Comparison of ENCODE assay signal across 1 cellular context in genomic region chr10:89861584-89862287, GRCh38.
TF ChIP-seq lines count a peak whose summit lies in the region.

No MANE protein-coding gene starts in this region.

TF ChIP-seq in HEK293, 187 proteins besides CTCF, POLR2A, EP300 and RAD21 (continued from another document and continues in another):
- TF ChIP-seq ZSCAN5A (tag by site-specific recombination; IDR thresholded peaks at IDR 0.05) (0 out of 2 replicates have a peak, but pooled peaks have one; percentile 18), OSR2 (tag by site-specific recombination; IDR thresholded peaks at IDR 0.05) (peak; percentile 96), ZNF600 (tag by site-specific recombination; IDR thresholded peaks at IDR 0.05) (peak; percentile 41; the same call in 1 of the 2 replicates), ZBTB1 (tag by site-specific recombination; IDR thresholded peaks at IDR 0.05) (peak; percentile 75; the same call in 1 of the 2 replicates), IKZF3 (tag by site-specific recombination; IDR thresholded peaks at IDR 0.05) (peak; percentile 41; the same call in 1 of the 2 replicates), ZNF202 (tag by site-specific recombination; IDR thresholded peaks at IDR 0.05; ENCODE audit: borderline replicate concordance) (no peak), ZXDB (tag by site-specific recombination; IDR thresholded peaks at IDR 0.05) (peak; percentile 57), ZNF266 (tag by site-specific recombination; IDR thresholded peaks at IDR 0.05; ENCODE audit: low read depth) (no peak), ZSCAN30 (tag by site-specific recombination; IDR thresholded peaks at IDR 0.05) (no peak), ZFP41 (tag by site-specific recombination; IDR thresholded peaks at IDR 0.05; ENCODE audit: borderline replicate concordance) (no peak), MZF1 (tag by site-specific recombination; IDR thresholded peaks at IDR 0.05; ENCODE audit: borderline replicate concordance) (peak; percentile 85), ZIC2 (tag by site-specific recombination; IDR thresholded peaks at IDR 0.05) (no peak), ZBTB7A (tag by site-specific recombination; IDR thresholded peaks at IDR 0.05; ENCODE audit: low read depth) (no peak), INSM2 (tag by site-specific recombination; IDR thresholded peaks at IDR 0.05) (peak; percentile 94), ZNF280C (tag by site-specific recombination; IDR thresholded peaks at IDR 0.05) (no peak), ZNF157 (tag by site-specific recombination; IDR thresholded peaks at IDR 0.05) (no peak), REST (tag by site-specific recombination; IDR thresholded peaks at IDR 0.05) (no peak), TRIM28 (IDR thresholded peaks at IDR 0.05; ENCODE audit: borderline replicate concordance, low read length) (peak; percentile 94), ZNF704 (tag by site-specific recombination; IDR thresholded peaks at IDR 0.05) (no peak), ZNF660 (tag by site-specific recombination; IDR thresholded peaks at IDR 0.05) (peak; percentile 83), ZNF2 (tag by site-specific recombination; IDR thresholded peaks at IDR 0.05) (peak; percentile 72; the same call in 1 of the 2 replicates), TCF7L2 (IDR thresholded peaks at IDR 0.05; ENCODE audit: borderline replicate concordance, low read depth, low read length) (peak; percentile 86), ZNF513 (tag by site-specific recombination; IDR thresholded peaks at IDR 0.05) (peak; percentile 32), ZNF292 (tag by site-specific recombination; IDR thresholded peaks at IDR 0.05; ENCODE audit: borderline replicate concordance, low read depth) (no peak), ZNF664 (tag by site-specific recombination; IDR thresholded peaks at IDR 0.05) (0 out of 2 replicates have a peak, but pooled peaks have one; percentile 49), ZNF610 (tag by site-specific recombination; IDR thresholded peaks at IDR 0.05; ENCODE audit: borderline replicate concordance) (no peak), ZEB2 (tag by site-specific recombination; IDR thresholded peaks at IDR 0.05) (peak; percentile 94), ZNF843 (tag by site-specific recombination; IDR thresholded peaks at IDR 0.05) (0 out of 2 replicates have a peak, but pooled peaks have one; percentile 77), GLIS2 (tag by site-specific recombination; IDR thresholded peaks at IDR 0.05) (no peak), ZNF324 (tag by site-specific recombination; IDR thresholded peaks at IDR 0.05) (peak; percentile 39; the same call in 1 of the 2 replicates), ZNF362 (tag by site-specific recombination; IDR thresholded peaks at IDR 0.05) (peak; percentile 94), ZNF433 (tag by site-specific recombination; IDR thresholded peaks at IDR 0.05; ENCODE audit: low read depth) (no peak), AEBP2 (tag by site-specific recombination; IDR thresholded peaks at IDR 0.05; ENCODE audit: borderline replicate concordance) (no peak), ZNF768 (tag by site-specific recombination; IDR thresholded peaks at IDR 0.05) (no peak), ZNF174 (tag by site-specific recombination; IDR thresholded peaks at IDR 0.05) (no peak), ZBTB49 (tag by site-specific recombination; IDR thresholded peaks at IDR 0.05; ENCODE audit: low read depth) (no peak), ZBTB44 (tag by site-specific recombination; IDR thresholded peaks at IDR 0.05) (peak; percentile 72), KLF8 (tag by site-specific recombination; IDR thresholded peaks at IDR 0.05) (peak; percentile 76), ZNF560 (tag by site-specific recombination; IDR thresholded peaks at IDR 0.05; ENCODE audit: borderline replicate concordance) (no peak), ZNF223 (tag by site-specific recombination; IDR thresholded peaks at IDR 0.05) (no peak)
